Comparison of ENCODE assay signal across 20 cellular contexts in the genomic region with DNA sequence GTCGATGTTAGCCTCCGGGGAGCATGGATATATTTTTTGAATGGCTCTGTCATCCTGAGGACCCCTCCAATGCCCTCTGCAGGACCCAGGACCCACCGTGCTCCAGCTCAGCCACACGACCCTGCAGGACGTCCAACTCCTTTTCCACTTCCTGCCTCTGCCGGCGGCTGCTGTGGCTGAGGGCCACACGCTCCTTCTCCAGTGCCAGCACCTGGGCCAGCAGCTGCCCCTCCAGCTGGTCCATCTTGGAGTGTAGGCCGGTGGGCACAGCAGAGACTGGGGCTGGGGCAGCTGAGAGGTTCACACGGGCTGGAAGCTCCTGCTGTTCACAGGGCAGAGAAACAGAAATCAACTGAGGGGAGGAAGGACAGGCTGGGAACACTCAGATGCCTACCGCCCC.
"Had no signal": no experiment of that assay in that cellular context is flagged by ENCODE, and none has a peak within 500 bp of the region (broad histone marks: within the 10 kb centered on the region; RNA-seq: fewer than 3 reads in every experiment).

No MANE protein-coding gene starts in this region.

- H2AFZ ChIP-seq: hepatocyte, neural progenitor cell had no signal

- H3K9me3 ChIP-seq: right atrium auricular region, sigmoid colon, testis, transverse colon had no signal

- H3K4me2 ChIP-seq: hepatocyte, neural progenitor cell had no signal

- H3K27me3 ChIP-seq: hepatocyte, neural progenitor cell, right atrium auricular region, sigmoid colon, testis, transverse colon had no signal

- H3K4me1 ChIP-seq: neural progenitor cell, right atrium auricular region, sigmoid colon, testis, transverse colon had no signal

- ATAC-seq: natural killer cell treated with Interleukin-12 subunit alpha and Interleukin-12 subunit beta and Interleukin-15 and Interleukin-18, amount 100 ng/mL, for 72 hours; stimulated activated naive B cell treated with anti-CD40 and anti-IgM and Interleukin-4, amounts not matched to agents 10 μg/mL and 1 μg/mL and 100 μg/mL, for 72 hours; stimulated activated naive CD8-positive, alpha-beta T cell treated with anti-CD3 and anti-CD28 coated beads, Interleukin-15, amount 100 ng/mL, for 72 hours had no signal

- DNase-seq: effector CD4-positive, alpha-beta T cell; endodermal cell; foreskin melanocyte; head of caudate nucleus; mammary epithelial cell; occipital lobe; sigmoid colon; stimulated activated CD4-positive, alpha-beta T cell treated with anti-CD3 and anti-CD28 coated beads, Interleukin-2, amount 100 ng/mL, for 24 hours; stimulated activated CD4-positive, alpha-beta T cell treated with anti-CD3 and anti-CD28 coated beads, Interleukin-4, amount 100 ng/mL, for 4 hours; stimulated activated naive B cell treated with anti-CD40 and anti-IgM and Interleukin-4, amounts not matched to agents 10 μg/mL and 1 μg/mL and 100 μg/mL, for 72 hours; stimulated activated naive CD8-positive, alpha-beta T cell treated with anti-CD3 and anti-CD28 coated beads, Interleukin-15, amount 100 ng/mL, for 72 hours; testis; transverse colon had no signal

- H3K27ac ChIP-seq: coronary artery, hepatocyte, neural progenitor cell, right atrium auricular region, sigmoid colon, skin epidermis, testis, transverse colon had no signal

- H3K36me3 ChIP-seq: neural progenitor cell, right atrium auricular region, sigmoid colon, transverse colon had no signal

- FAIRE-seq: endothelial cell of umbilical vein had no signal

- H3K4me3 ChIP-seq: coronary artery, hepatocyte, neural progenitor cell, right atrium auricular region, sigmoid colon, skin epidermis, testis, transverse colon had no signal

- H3K79me2 ChIP-seq: hepatocyte had no signal

- H3K9ac ChIP-seq: neural progenitor cell had no signal
